24 cellular contexts compared by ENCODE assay signal in genomic region chr16:54597222-54597621, GRCh38.
DNase-seq lines count a peak whose midpoint lies in the region; ATAC-seq and TF ChIP-seq lines count a peak whose summit lies in the region.
"Had no signal": no experiment of that assay in that cellular context is flagged by ENCODE, and none has a peak within 500 bp of the region (broad histone marks: within the 10 kb centered on the region; RNA-seq: fewer than 3 reads in every experiment).

No MANE protein-coding gene starts in this region.

- H3K4me3 Mint-ChIP-seq in osteocyte (ENCODE audit: unreplicated experiment), result no peak overlapping the region
- H3K4me3 Mint-ChIP-seq: CD4-positive, alpha-beta T cell; CD8-positive, alpha-beta T cell had no signal

- TF ChIP-seq POLR2A in esophagus muscularis mucosa (IDR thresholded peaks at IDR 0.05; ENCODE audit: low read depth), result no peak
- no peak for TF ChIP-seq POLR2A in vagina (IDR thresholded peaks at IDR 0.05)

- no peak for TF ChIP-seq CTCF in esophagus muscularis mucosa (IDR thresholded peaks at IDR 0.05)
- TF ChIP-seq CTCF in lower lobe of right lung (IDR thresholded peaks at IDR 0.05), result no peak
- TF ChIP-seq CTCF in osteocyte (IDR thresholded peaks at IDR 0.05), result no peak
- no peak for TF ChIP-seq CTCF in vagina (IDR thresholded peaks at IDR 0.05)
- TF ChIP-seq CTCF in foreskin fibroblast (IDR thresholded peaks at IDR 0.05; ENCODE audit: low read depth, low read length), result no peak

- intact Hi-C loops in esophagus muscularis mucosa (cut with DNase I), result no loop called here
- intact Hi-C loops in lower lobe of right lung (cut with DNase I), result no loop called here
- intact Hi-C loops in vagina (cut with DNase I), result no loop called here

- H3K4me1 Mint-ChIP-seq in osteocyte (ENCODE audit: unreplicated experiment), result no peaks in the 10 kb centered on the region

- H3K27ac ChIP-seq in esophagus muscularis mucosa (replicated peaks in 1 of 4), result no peak overlapping the region
- no peak overlapping the region for H3K27ac ChIP-seq in lower lobe of right lung
- no peak overlapping the region for H3K27ac ChIP-seq in vagina
- H3K27ac ChIP-seq: BLaER1, C4-2B had no signal

- H3K27me3 Mint-ChIP-seq in osteocyte (ENCODE audit: unreplicated experiment), result peaks cover 29% of the 10 kb centered on the region

- H3K27me3 ChIP-seq in esophagus muscularis mucosa (peaks cover 0 to 49% (median 0%) of the 10 kb centered on the region in 4 donors), lower lobe of right lung (ENCODE audit: low read depth) (peaks cover 24% of the 10 kb centered on the region), vagina (no peaks in the 10 kb centered on the region)
- H3K27me3 ChIP-seq: BLaER1 had no signal

- no peak overlapping the region for H3K27ac Mint-ChIP-seq in osteocyte (ENCODE audit: unreplicated experiment)
- H3K27ac Mint-ChIP-seq: CD4-positive, alpha-beta T cell; CD8-positive, alpha-beta T cell had no signal

- DNase-seq in esophagus muscularis mucosa (ENCODE audit: extremely low spot score) (peak; percentile 79), lower lobe of right lung (no peak), osteocyte (ENCODE audit: extremely low spot score, unreplicated experiment) (peak; percentile 53), vagina (ENCODE audit: extremely low spot score in 2 of 2) (peak; percentile 12 to 54), foreskin fibroblast (no peak), C1 segment of cervical spinal cord (lab: John Stamatoyannopoulos, UW) (no peak), iPS-NIHi11 (ENCODE audit: low spot score) (no peak)
- no peak for DNase-seq in activated CD4-positive, CD25-positive, alpha-beta regulatory T cell (lab: John Stamatoyannopoulos, UW)
- DNase-seq: 8988T; ACHN; BE2C; Caco-2; Calu3; CD4-positive, alpha-beta T cell; CD8-positive, alpha-beta T cell; DMS153; DMS53; DMS79; DND-41; EL; GDM1 had no signal

- H3K36me3 ChIP-seq in esophagus muscularis mucosa, result no peaks in the 10 kb centered on the region
- no peaks in the 10 kb centered on the region for H3K36me3 ChIP-seq in lower lobe of right lung
- H3K36me3 ChIP-seq in vagina, result no peaks in the 10 kb centered on the region
- H3K36me3 ChIP-seq: BE2C, BLaER1 had no signal

- TF ChIP-seq EP300 in esophagus muscularis mucosa (IDR thresholded peaks at IDR 0.05), result no peak

- H3K9me3 Mint-ChIP-seq in osteocyte (ENCODE audit: unreplicated experiment), result no peaks in the 10 kb centered on the region
- H3K9me3 Mint-ChIP-seq: CD8-positive, alpha-beta T cell had no signal

- no peaks in the 10 kb centered on the region for H3K36me3 Mint-ChIP-seq in osteocyte (ENCODE audit: unreplicated experiment)
- H3K36me3 Mint-ChIP-seq: CD8-positive, alpha-beta T cell had no signal

- H3K9me3 ChIP-seq in esophagus muscularis mucosa (peaks cover 0 to 18% (median 12%) of the 10 kb centered on the region in 4 donors), lower lobe of right lung (no peaks in the 10 kb centered on the region), vagina (no peaks in the 10 kb centered on the region)
- H3K9me3 ChIP-seq: BE2C had no signal

- ATAC-seq in lower lobe of right lung, result peak; percentile 61 to 67
- ATAC-seq: CD8-positive, alpha-beta T cell; GM12878 had no signal

- H3K4me1 ChIP-seq in esophagus muscularis mucosa, result no peaks in the 10 kb centered on the region
- no peaks in the 10 kb centered on the region for H3K4me1 ChIP-seq in lower lobe of right lung
- no peaks in the 10 kb centered on the region for H3K4me1 ChIP-seq in vagina
- H3K4me1 ChIP-seq: Caco-2 had no signal

- no peak overlapping the region for H3K4me3 ChIP-seq in esophagus muscularis mucosa
- H3K4me3 ChIP-seq in lower lobe of right lung, result no peak overlapping the region
- H3K4me3 ChIP-seq in vagina, result no peak overlapping the region
- no peak overlapping the region for H3K4me3 ChIP-seq in foreskin fibroblast (ENCODE audit: low read depth in 1 of 2, low read length in 2 of 2)
- H3K4me3 ChIP-seq: BLaER1, GM12878 had no signal

Comparison
In these comparisons a context has a peak if more than half of its experiments do, and no peak if none do; other contexts are left out.
1. DNase-seq: peak in esophagus muscularis mucosa (single experiment), osteocyte (single experiment) and vagina (2 of 2); none in lower lobe of right lung (single experiment), foreskin fibroblast (0 of 2), C1 segment of cervical spinal cord (0 of 14), activated CD4-positive, CD25-positive, alpha-beta regulatory T cell (0 of 4) and iPS-NIHi11 (single experiment).